ENCODE assay signal across 8 cellular contexts in the genomic region with DNA sequence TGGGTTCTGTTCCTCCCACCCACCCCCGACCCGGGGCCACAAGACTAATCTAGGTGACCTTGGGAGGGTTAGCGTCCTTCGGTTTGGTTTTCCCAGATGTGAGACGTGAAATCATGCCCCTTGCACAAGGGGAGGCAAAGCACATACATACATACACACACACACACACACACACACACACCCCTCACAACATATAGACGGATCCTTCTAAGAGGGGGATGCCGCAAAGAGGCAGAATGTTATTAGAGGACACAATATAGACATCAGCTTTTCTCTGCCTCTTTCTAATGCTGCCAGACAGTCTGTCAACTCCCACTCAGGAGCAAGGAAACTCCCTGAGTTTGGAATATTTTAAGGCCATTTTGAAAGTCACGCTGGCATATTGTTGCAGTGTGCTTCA. TPM values are rescaled to one million over a fixed set of nuclear protein-coding genes. Genes with fewer than 3 reads are reported as not detected.
A peak's percentile ranks its signal among the peaks of the same experiment; 100 is the strongest.
DNase-seq lines count a peak whose midpoint lies in the region; ATAC-seq and TF ChIP-seq lines count a peak whose summit lies in the region.

No MANE protein-coding gene starts in this region.

- peak overlapping the region; percentile 88 for H3K4me3 Mint-ChIP-seq in CD4-positive, alpha-beta T cell
- H3K4me3 Mint-ChIP-seq in effector memory CD8-positive, alpha-beta T cell: peak overlapping the region; percentile 91 to 94
- peak overlapping the region; percentile 95 for H3K4me3 Mint-ChIP-seq in nephron progenitor cell

- POLR2A ChIA-PET in CD4-positive, alpha-beta T cell (lab: Charles Lee): interaction anchor here (1.2 to 3.3 kb wide), 2 partner anchors 66 to 87 kb away, joined by 3 to 18 read pairs; no protein-coding TSS in a partner anchor

- no peaks in the 10 kb centered on the region for H3K27me3 Mint-ChIP-seq in CD4-positive, alpha-beta T cell
- no peaks in the 10 kb centered on the region for H3K27me3 Mint-ChIP-seq in effector memory CD8-positive, alpha-beta T cell
- peaks cover 6% of the 10 kb centered on the region for H3K27me3 Mint-ChIP-seq in nephron progenitor cell (ENCODE audit: low read depth, poor library complexity)

- no peak for ATAC-seq in CD4-positive, alpha-beta T cell (ENCODE audit: poor library complexity)
- no peak for ATAC-seq in effector memory CD8-positive, alpha-beta T cell (replicated peaks)
- ATAC-seq in HG02798 (IDR thresholded peaks at IDR 0.05; ENCODE audit: poor library complexity, unreplicated experiment): no peak

- DNase-seq in CD4-positive, alpha-beta T cell: no peak
- peak; percentile 40 for DNase-seq in NCI-H345 (lab: John Stamatoyannopoulos, UW)
- DNase-seq in effector memory CD8-positive, alpha-beta T cell: no peak
- peak; percentile 21 for DNase-seq in nephron progenitor cell
- no peak for DNase-seq in NCI-H1694 treated with DMSO at 0.1 percent for 48 hours (lab: John Stamatoyannopoulos, UW)
- DNase-seq in NCI-H2029 (lab: John Stamatoyannopoulos, UW): no peak
- no peak for DNase-seq in activated CD8-positive, alpha-beta memory T cell treated with anti-CD3 and anti-CD28 coated beads, Interleukin-2, amount 50 U/mL, for 4 hours

- TF ChIP-seq CTCF in CD4-positive, alpha-beta T cell (IDR thresholded peaks at IDR 0.05): no peak
- TF ChIP-seq CTCF in nephron progenitor cell (IDR thresholded peaks at IDR 0.05): no peak

- peaks cover 10% of the 10 kb centered on the region for H3K36me3 Mint-ChIP-seq in CD4-positive, alpha-beta T cell (ENCODE audit: low read depth)
- peaks cover 15% of the 10 kb centered on the region for H3K36me3 Mint-ChIP-seq in effector memory CD8-positive, alpha-beta T cell (ENCODE audit: insufficient read depth)
- no peaks in the 10 kb centered on the region for H3K36me3 Mint-ChIP-seq in nephron progenitor cell (ENCODE audit: low read depth)

- peaks cover 50% of the 10 kb centered on the region for H3K4me1 Mint-ChIP-seq in CD4-positive, alpha-beta T cell (ENCODE audit: low read depth)
- peaks cover 4 to 15% of the 10 kb centered on the region in 2 donors for H3K4me1 Mint-ChIP-seq in effector memory CD8-positive, alpha-beta T cell (ENCODE audit: low read depth in 2 of 2)
- peaks cover 40% of the 10 kb centered on the region for H3K4me1 Mint-ChIP-seq in nephron progenitor cell

- no peaks in the 10 kb centered on the region for H3K9me3 Mint-ChIP-seq in CD4-positive, alpha-beta T cell
- no peaks in the 10 kb centered on the region for H3K9me3 Mint-ChIP-seq in effector memory CD8-positive, alpha-beta T cell
- no peaks in the 10 kb centered on the region for H3K9me3 Mint-ChIP-seq in nephron progenitor cell

- no peak overlapping the region for H3K27ac ChIP-seq in CD4-positive, alpha-beta T cell (ENCODE audit: low read depth, low read length)

- H3K27ac Mint-ChIP-seq in CD4-positive, alpha-beta T cell: peak overlapping the region; percentile 43
- no peak overlapping the region for H3K27ac Mint-ChIP-seq in effector memory CD8-positive, alpha-beta T cell
- peak overlapping the region; percentile 63 for H3K27ac Mint-ChIP-seq in nephron progenitor cell

- intact Hi-C loops in CD4-positive, alpha-beta T cell (cut with DNase I, micrococcal nuclease): loop anchor here (5.0 kb wide), 3 partner anchors 87 to 782 kb away; a partner anchor contains a TSS

- no peaks in the 10 kb centered on the region for H3K27me3 ChIP-seq in CD4-positive, alpha-beta T cell (ENCODE audit: control insufficient read depth, insufficient read depth, low read length)

- H3K9me3 ChIP-seq in CD4-positive, alpha-beta T cell (ENCODE audit: control insufficient read depth, low read length): no peaks in the 10 kb centered on the region

- CTCF ChIA-PET in CD4-positive, alpha-beta T cell (lab: Charles Lee): interaction anchor here (1.1 kb wide), 1 partner anchor 66 kb away, joined by 3 read pairs; no protein-coding TSS in a partner anchor

RNA-seq across cellular contexts. Expression of a gene that starts 0.6 kb away (rescaled TPM):
- total RNA-seq in CD4-positive, alpha-beta T cell: 10 to 100 TPM; 88.6 to 90.3 TPM

Comparison
In these comparisons a context has a peak if more than half of its experiments do, and no peak if none do; other contexts are left out.
1. DNase-seq: peak in NCI-H345 (single experiment) and nephron progenitor cell (single experiment); none in CD4-positive, alpha-beta T cell (0 of 10), effector memory CD8-positive, alpha-beta T cell (0 of 3), NCI-H1694 treated with DMSO at 0.1 percent for 48 hours (single experiment), NCI-H2029 (single experiment) and activated CD8-positive, alpha-beta memory T cell treated with anti-CD3 and anti-CD28 coated beads, Interleukin-2, amount 50 U/mL, for 4 hours (single experiment).
2. H3K27ac Mint-ChIP-seq: peak in CD4-positive, alpha-beta T cell (single experiment) and nephron progenitor cell (single experiment); none in effector memory CD8-positive, alpha-beta T cell (0 of 2).
3. Peak in every context shown above with its lines, with median percentiles within 50 percentile points of each other: H3K4me3 Mint-ChIP-seq.